Comparison of ENCODE assay signal across 27 cellular contexts in genomic region chr11:57254631-57255030, GRCh38. TPM values are rescaled to one million over a fixed set of nuclear protein-coding genes. Genes with fewer than 3 reads are reported as not detected.
DNase-seq lines count a peak whose midpoint lies in the region; ATAC-seq, FAIRE-seq and TF ChIP-seq lines count a peak whose summit lies in the region.
"Had no signal": no experiment of that assay in that cellular context is flagged by ENCODE, and none has a peak within 500 bp of the region (broad histone marks: within the 10 kb centered on the region; RNA-seq: fewer than 3 reads in every experiment).

No MANE protein-coding gene starts in this region.

- FAIRE-seq in astrocyte (lab: Jason Lieb, UNC): no peak
- FAIRE-seq: A549, D721Med, GM12891, GM18507 had no signal

- H4K8ac ChIP-seq in IMR-90 (ENCODE audit: low read depth in 2 of 2, low read length in 2 of 2) (peak overlapping the region in 1 of 2 experiments; percentile 65; a peak in 1 of 4 replicates), trophoblast cell (ENCODE audit: low read depth, low read length) (peak overlapping the region; percentile 26)

- H4K12ac ChIP-seq in trophoblast cell (ENCODE audit: low read depth, low read length): no peak overlapping the region

- H2AFZ ChIP-seq in IMR-90 (replicated peaks; ENCODE audit: low read length, poor library complexity): no peak overlapping the region
- no peak overlapping the region for H2AFZ ChIP-seq in astrocyte (ENCODE audit: low read depth, low read length)
- H2AFZ ChIP-seq in trophoblast cell (ENCODE audit: insufficient read depth, low read length, poor library complexity): no peak overlapping the region

- no peaks in the 10 kb centered on the region for H3K36me3 ChIP-seq in IMR-90 (ENCODE audit: control insufficient read depth, insufficient read depth, low read length)
- H3K36me3 ChIP-seq in astrocyte (ENCODE audit: insufficient read depth, low read length): no peaks in the 10 kb centered on the region
- H3K36me3 ChIP-seq in trophoblast cell (ENCODE audit: control insufficient read depth in 1 of 2, insufficient read depth in 2 of 2, low read length in 2 of 2): no peaks in the 10 kb centered on the region
- H3K36me3 ChIP-seq: BE2C; BLaER1 treated with 17β-estradiol and CSF1 and Interleukin-3, amounts not matched to agents 10 nM and 100 nM had no signal

- H3K9me3 ChIP-seq in IMR-90 (ENCODE audit: control insufficient read depth, insufficient read depth, low read length) (peaks cover 1% of the 10 kb centered on the region; the same call in 1 of the 2 replicates), astrocyte (ENCODE audit: insufficient read depth, low read depth, low read length) (no peaks in the 10 kb centered on the region), trophoblast cell (ENCODE audit: insufficient read depth, low read depth, low read length) (no peaks in the 10 kb centered on the region), right cardiac atrium (ENCODE audit: control insufficient read depth, low read length) (no peaks in the 10 kb centered on the region)
- H3K9me3 ChIP-seq: A549, BE2C had no signal

- intact Hi-C loops in IMR-90 (cut with micrococcal nuclease): loop anchor here (2.0 kb wide), 1 partner anchor 182 kb away; no protein-coding TSS in a partner anchor
- intact Hi-C loops in right cardiac atrium (cut with DNase I): loop anchor here in 1 of 4 donors (5.0 kb wide), 1 partner anchor 417 kb away; no protein-coding TSS in a partner anchor

- dilution Hi-C loops in IMR-90 (cut with HindIII; ENCODE audit: low sequenced_read_pairs, unreplicated experiment): no loop called here

- peak overlapping the region; percentile 54 for H4K91ac ChIP-seq in IMR-90 (ENCODE audit: insufficient read depth, low read depth, low read length)
- H4K91ac ChIP-seq in trophoblast cell (ENCODE audit: low read depth, low read length): peak overlapping the region; percentile 82

- ATAC-seq in IMR-90 (ENCODE audit: low read depth): no peak
- no peak for ATAC-seq in HG02610 (IDR thresholded peaks at IDR 0.05; ENCODE audit: unreplicated experiment)
- ATAC-seq in GM21381 (IDR thresholded peaks at IDR 0.05; ENCODE audit: unreplicated experiment): no peak
- ATAC-seq in right cardiac atrium: no peak
- ATAC-seq: A549, GM23338, HCT116 had no signal

- in situ Hi-C loops in IMR-90 (cut with MboI; ENCODE audit: low sequenced_read_pairs): loop anchor here (5.0 to 10.0 kb wide), 2 partner anchors 250 to 412 kb away; no protein-coding TSS in a partner anchor

- H3K4me1 ChIP-seq in IMR-90 (ENCODE audit: control insufficient read depth, insufficient read depth, low read length) (peaks cover 2% of the 10 kb centered on the region), astrocyte (ENCODE audit: insufficient read depth, low read length) (no peaks in the 10 kb centered on the region), trophoblast cell (ENCODE audit: control insufficient read depth in 1 of 2, insufficient read depth in 2 of 2, low read length in 2 of 2) (peaks cover 0 to 16% of the 10 kb centered on the region in 2 experiments), right cardiac atrium (ENCODE audit: control insufficient read depth, insufficient read depth, low read length) (no peaks in the 10 kb centered on the region)
- H3K4me1 ChIP-seq: BE2C had no signal

- TF ChIP-seq CTCF in IMR-90 (conservative IDR thresholded peaks at IDR 0.05; ENCODE audit: low read depth, low read length) (no peak), astrocyte (IDR thresholded peaks at IDR 0.05; ENCODE audit: insufficient read depth, low read depth, low read length) (no peak)

- peak overlapping the region; percentile 89; the same call in 1 of the 2 replicates for H3K23ac ChIP-seq in IMR-90 (ENCODE audit: low read depth, low read length)
- no peak overlapping the region for H3K23ac ChIP-seq in trophoblast cell (ENCODE audit: low read length)

- POLR2A ChIA-PET in IMR-90 (lab: Charles Lee; ENCODE audit: unreplicated experiment): no interaction called here

- H3K4me2 ChIP-seq in IMR-90 (ENCODE audit: low read depth, low read length): no peak overlapping the region
- H3K4me2 ChIP-seq in astrocyte (ENCODE audit: low read length): no peak overlapping the region
- H3K4me2 ChIP-seq in trophoblast cell (ENCODE audit: low read length): no peak overlapping the region
- H3K4me2 ChIP-seq: A549; BLaER1 treated with 17β-estradiol and CSF1 and Interleukin-3, amounts not matched to agents 10 nM and 100 nM; GM23338 had no signal

- no peaks in the 10 kb centered on the region for H3K9me1 ChIP-seq in IMR-90 (ENCODE audit: insufficient read depth, low read length)

- H2BK20ac ChIP-seq in IMR-90 (ENCODE audit: low read depth, low read length): peak overlapping the region; percentile 87

- peak overlapping the region; percentile 76 for H2BK5ac ChIP-seq in IMR-90 (ENCODE audit: low read depth, low read length, poor library complexity, severe bottlenecking)
- peak overlapping the region; percentile 82 for H2BK5ac ChIP-seq in trophoblast cell (ENCODE audit: low read depth, low read length, poor library complexity)

- peak overlapping the region; percentile 50 for H3K27ac Mint-ChIP-seq in astrocyte (ENCODE audit: unreplicated experiment)
- H3K27ac Mint-ChIP-seq: CD14-positive monocyte; CD4-positive, alpha-beta T cell; CD8-positive, alpha-beta memory T cell; GM23338; H9 had no signal

- no peak for TF ChIP-seq POLR2A in IMR-90 (IDR thresholded peaks at IDR 0.05; ENCODE audit: low read depth, low read length)

- BruUV-seq in IMR-90 (replicated peaks; lab: Mats Ljungman, UMichigan): no TSS peak

- H2AK9ac ChIP-seq in IMR-90 (replicated peaks; ENCODE audit: low read depth, low read length, poor library complexity): no peak overlapping the region

- H3K14ac ChIP-seq in IMR-90 (replicated peaks; ENCODE audit: low read depth, low read length) (peak overlapping the region; percentile 71), trophoblast cell (ENCODE audit: low read length) (peak overlapping the region; percentile 29)

- peak overlapping the region; percentile 66; the same call in 1 of the 2 replicates for H3K18ac ChIP-seq in IMR-90 (ENCODE audit: low read depth, low read length)
- H3K18ac ChIP-seq in trophoblast cell (ENCODE audit: low read length): no peak overlapping the region

- H3K79me1 ChIP-seq in IMR-90 (ENCODE audit: low read depth in 1 of 2, low read length in 2 of 2) (no peaks in the 10 kb centered on the region), trophoblast cell (ENCODE audit: low read length) (peaks cover 7% of the 10 kb centered on the region)

- H3K36me3 Mint-ChIP-seq in astrocyte (ENCODE audit: low read depth, unreplicated experiment): no peaks in the 10 kb centered on the region
- H3K36me3 Mint-ChIP-seq: CD14-positive monocyte; CD8-positive, alpha-beta memory T cell had no signal

- H4K5ac ChIP-seq in IMR-90 (ENCODE audit: low read depth, low read length): peak overlapping the region; percentile 59; the same call in 1 of the 2 replicates

- H3K27me3 ChIP-seq in IMR-90 (ENCODE audit: control insufficient read depth, insufficient read depth, low read length) (no peaks in the 10 kb centered on the region), astrocyte (ENCODE audit: insufficient read depth, low read length) (peaks cover 4% of the 10 kb centered on the region), trophoblast cell (ENCODE audit: insufficient read depth, low read length) (no peaks in the 10 kb centered on the region), right cardiac atrium (ENCODE audit: control insufficient read depth, insufficient read depth) (no peaks in the 10 kb centered on the region)
- H3K27me3 ChIP-seq: BE2C had no signal

- H2AK5ac ChIP-seq in IMR-90 (ENCODE audit: low read depth, low read length) (no peak overlapping the region; the same call in 1 of the 2 replicates), trophoblast cell (ENCODE audit: low read length) (peak overlapping the region; percentile 54)

- CTCF ChIA-PET in IMR-90 (lab: Yijun Ruan, JAX): interaction anchor here (1.4 kb wide), 1 partner anchor 413 kb away, joined by 3 read pairs; no protein-coding TSS in a partner anchor

- H2BK12ac ChIP-seq in trophoblast cell (ENCODE audit: low read length): peak overlapping the region; percentile 15

- H4K20me1 ChIP-seq in IMR-90 (ENCODE audit: insufficient read depth, low read length) (no peaks in the 10 kb centered on the region), astrocyte (ENCODE audit: insufficient read depth, low read length) (no peaks in the 10 kb centered on the region)
- H4K20me1 ChIP-seq: BLaER1 treated with 17β-estradiol and CSF1 and Interleukin-3, amounts not matched to agents 10 nM and 100 nM had no signal

- no peak overlapping the region for H3K4me3 Mint-ChIP-seq in astrocyte (ENCODE audit: unreplicated experiment)
- H3K4me3 Mint-ChIP-seq: CD14-positive monocyte; CD4-positive, alpha-beta T cell; CD8-positive, alpha-beta memory T cell; GM23338; H9 had no signal

- peak overlapping the region; percentile 29; the same call in 1 of the 3 replicates for H2BK15ac ChIP-seq in IMR-90 (ENCODE audit: low read depth, low read length)

- peaks cover 31% of the 10 kb centered on the region for H3K4me1 Mint-ChIP-seq in astrocyte (ENCODE audit: low read depth, unreplicated experiment)
- H3K4me1 Mint-ChIP-seq: CD14-positive monocyte; CD8-positive, alpha-beta memory T cell; GM23338 had no signal

- DNase-seq in IMR-90 (no peak), astrocyte (ENCODE audit: low read depth) (no peak), trophoblast cell (no peak), right cardiac atrium (no peak)
- DNase-seq: 8988T; ACHN; AML-193; BE2C; CD4-positive, alpha-beta T cell; CD8-positive, alpha-beta memory T cell; DMS 273 treated with DMSO at 0.1 percent for 48 hours; DMS53; DMS79 treated with DMSO at 0.1 percent for 48 hours; GF-D8; H9 had no signal

- H3K4me3 ChIP-seq in IMR-90 (ENCODE audit: insufficient read depth, low read depth, low read length): no peak overlapping the region
- H3K4me3 ChIP-seq in astrocyte (ENCODE audit: insufficient read depth, low read depth, low read length): no peak overlapping the region
- no peak overlapping the region for H3K4me3 ChIP-seq in trophoblast cell (ENCODE audit: low read depth, low read length)
- H3K4me3 ChIP-seq in right cardiac atrium (ENCODE audit: low read length): no peak overlapping the region
- H3K4me3 ChIP-seq: A549; BLaER1 treated with 17β-estradiol and CSF1 and Interleukin-3, amounts not matched to agents 10 nM and 100 nM; GM23338 had no signal

- H3K9ac ChIP-seq in IMR-90 (ENCODE audit: low read depth, low read length) (no peak overlapping the region), astrocyte (ENCODE audit: low read length) (no peak overlapping the region), trophoblast cell (ENCODE audit: low read length) (no peak overlapping the region)
- H3K9ac ChIP-seq: BLaER1 treated with 17β-estradiol and CSF1 and Interleukin-3, amounts not matched to agents 10 nM and 100 nM had no signal

- H3K79me2 ChIP-seq in astrocyte (ENCODE audit: insufficient read depth, low read length) (no peaks in the 10 kb centered on the region), trophoblast cell (ENCODE audit: control insufficient read depth, insufficient read depth, low read length, poor library complexity) (no peaks in the 10 kb centered on the region)

- no peak for TF ChIP-seq RAD21 in IMR-90 (IDR thresholded peaks at IDR 0.05; ENCODE audit: low read length)

- H3K27ac ChIP-seq in IMR-90 (ENCODE audit: insufficient read depth, low read length): no peak overlapping the region
- H3K27ac ChIP-seq in astrocyte (ENCODE audit: low read depth, low read length): no peak overlapping the region
- H3K27ac ChIP-seq in trophoblast cell (ENCODE audit: low read depth, low read length): peak overlapping the region; percentile 88
- H3K27ac ChIP-seq in right cardiac atrium (ENCODE audit: low read length): no peak overlapping the region
- H3K27ac ChIP-seq: BLaER1 treated with 17β-estradiol and CSF1 and Interleukin-3, amounts not matched to agents 10 nM and 100 nM had no signal

- H3K56ac ChIP-seq in IMR-90 (ENCODE audit: extremely low read depth, insufficient read depth, low read length): no peak overlapping the region

- peak overlapping the region; percentile 88 for H2BK120ac ChIP-seq in IMR-90 (ENCODE audit: low read depth, low read length)
- peak overlapping the region; percentile 82 for H2BK120ac ChIP-seq in trophoblast cell (ENCODE audit: insufficient read depth, low read length, poor library complexity)

- peaks cover 2% of the 10 kb centered on the region for H3K9me3 Mint-ChIP-seq in astrocyte (ENCODE audit: unreplicated experiment)

- H3K27me3 Mint-ChIP-seq in astrocyte (ENCODE audit: low read depth, unreplicated experiment): peaks cover 4% of the 10 kb centered on the region

- H3K4ac ChIP-seq in IMR-90 (ENCODE audit: low read depth, low read length): peak overlapping the region; percentile 54
- peak overlapping the region; percentile 39 for H3K4ac ChIP-seq in trophoblast cell (ENCODE audit: low read depth, low read length)

RNA-seq across cellular contexts. Expression of gene APLNR, which starts 17.6 kb away (rescaled TPM):
- total RNA-seq in IMR-90 (2012; rRNA removed): not detected in 2 replicates
- polyA plus RNA-seq in IMR-90 (2012; rRNA removed): not detected in 2 replicates
- polyA plus RNA-seq in IMR-90 (2012; cell fraction: cytosol; rRNA removed): 0.02 TPM in 1 of 2 replicates, not detected in the other
- polyA plus RNA-seq in IMR-90 (2012; cell fraction: nucleus; rRNA removed; ENCODE audit: low replicate concordance): 0.04 TPM in 1 of 2 replicates, not detected in the other
- 0.07 TPM in 1 of 2 replicates, not detected in the other for total RNA-seq in astrocyte
- 2.1 and 2.5 TPM in 2 replicates for polyA plus RNA-seq in trophoblast cell (2013)
- total RNA-seq in right cardiac atrium: 10 to 100 TPM; 15.6 to 26.4 (median 17.9) TPM
- 2.2 TPM for polyA plus RNA-seq in right cardiac atrium
- total RNA-seq: CD4-positive, alpha-beta T cell; CD8-positive, alpha-beta memory T cell; Daoy; G401 had no signal
- polyA plus RNA-seq: CD14-positive monocyte; CD8-positive, alpha-beta memory T cell; GM23338 had no signal

Comparison
In these comparisons a context has a peak if more than half of its experiments do, and no peak if none do; other contexts are left out.
1. RNA of gene APLNR, which starts 17.6 kb away (total RNA-seq): 15.6 to 26.4 TPM in right cardiac atrium; not detected in IMR-90 and 0.07 TPM in astrocyte; every median in the first group is over 10 times any median in the second.